In genomic region chr22:22196018-22196533, GRCh38 we compare ENCODE assay signal across 12 cellular contexts. TPM values are rescaled to one million over a fixed set of nuclear protein-coding genes. Genes with fewer than 3 reads are reported as not detected.
DNase-seq lines count a peak whose midpoint lies in the region; ATAC-seq and TF ChIP-seq lines count a peak whose summit lies in the region.
"Had no signal": no experiment of that assay in that cellular context is flagged by ENCODE, and none has a peak within 500 bp of the region (broad histone marks: within the 10 kb centered on the region; RNA-seq: fewer than 3 reads in every experiment).

No MANE protein-coding gene starts in this region.

- H3K27me3 ChIP-seq in hepatocyte: peaks cover 44% of the 10 kb centered on the region
- H3K27me3 ChIP-seq: vagina had no signal

- H2AFZ ChIP-seq in hepatocyte: no peak overlapping the region

- H3K27ac ChIP-seq in hepatocyte: no peak overlapping the region
- H3K27ac ChIP-seq: vagina had no signal

- H3K4me1 ChIP-seq in mucosa of descending colon (ENCODE audit: low read depth): no peaks in the 10 kb centered on the region
- H3K4me1 ChIP-seq in hepatocyte (ENCODE audit: insufficient read depth): no peaks in the 10 kb centered on the region
- H3K4me1 ChIP-seq: vagina had no signal

- TF ChIP-seq CTCF in mucosa of descending colon (IDR thresholded peaks at IDR 0.05): no peak
- TF ChIP-seq CTCF in hepatocyte (IDR thresholded peaks at IDR 0.05; ENCODE audit: poor library complexity): no peak

- H3K4me3 ChIP-seq in mucosa of descending colon (no peak overlapping the region), hepatocyte (no peak overlapping the region)
- H3K4me3 ChIP-seq: vagina had no signal

- DNase-seq in mucosa of descending colon (no peak), NCI-H524 treated with DMSO at 0.1 percent for 48 hours (lab: John Stamatoyannopoulos, UW) (no peak), hepatocyte (ENCODE audit: low spot score) (no peak), COR-L47 (lab: John Stamatoyannopoulos, UW) (no peak)

- H3K9me3 ChIP-seq in mucosa of descending colon (no peaks in the 10 kb centered on the region), hepatocyte (ENCODE audit: low read depth) (no peaks in the 10 kb centered on the region)
- H3K9me3 ChIP-seq: vagina had no signal

- ATAC-seq in GM18909 (IDR thresholded peaks at IDR 0.05; ENCODE audit: poor library complexity, unreplicated experiment) (peak; percentile 58), GM21717 (IDR thresholded peaks at IDR 0.05; ENCODE audit: unreplicated experiment) (peak; percentile 81), HG03280 (IDR thresholded peaks at IDR 0.05; ENCODE audit: unreplicated experiment) (peak; percentile 64), mucosa of descending colon (peak; percentile 68), GM18861 (IDR thresholded peaks at IDR 0.05; ENCODE audit: unreplicated experiment) (no peak)

- intact Hi-C loops in mucosa of descending colon (cut with DNase I, micrococcal nuclease): no loop called here

- H3K79me2 ChIP-seq in hepatocyte: no peaks in the 10 kb centered on the region

- H3K36me3 ChIP-seq in mucosa of descending colon (ENCODE audit: low read depth): no peaks in the 10 kb centered on the region
- no peaks in the 10 kb centered on the region for H3K36me3 ChIP-seq in hepatocyte (replicated peaks; ENCODE audit: insufficient read depth, low read depth)
- H3K36me3 ChIP-seq: vagina had no signal

- H3K9me2 ChIP-seq in hepatocyte (replicated peaks; ENCODE audit: insufficient read depth): no peaks in the 10 kb centered on the region

- H4K20me1 ChIP-seq in hepatocyte (ENCODE audit: insufficient read depth, poor library complexity, severe bottlenecking): no peaks in the 10 kb centered on the region

- H3K4me2 ChIP-seq in hepatocyte: no peak overlapping the region

- 67% methylated on average over 10 of the region's 11 CpGs for WGBS in hepatocyte (ENCODE audit: low lambda C conversion rate, missing lambda C conversion rate)

RNA-seq across cellular contexts. Expression of gene VPREB1, which starts 48.5 kb away (rescaled TPM):
- total RNA-seq in mucosa of descending colon: not detected
- not detected in 2 replicates for total RNA-seq in hepatocyte
- not detected in 2 replicates for polyA plus RNA-seq in hepatocyte
- total RNA-seq: activated CD4-positive, alpha-beta T cell treated with anti-CD3 and anti-CD28 coated beads, Interleukin-2, amount 10 ng/mL, durations not matched to agents 7 days and 5 days; HepG2; mesenteric fat pad; vagina had no signal
- polyA plus RNA-seq: HepG2 had no signal
